1 cellular context compared by ENCODE assay signal in the genomic region with DNA sequence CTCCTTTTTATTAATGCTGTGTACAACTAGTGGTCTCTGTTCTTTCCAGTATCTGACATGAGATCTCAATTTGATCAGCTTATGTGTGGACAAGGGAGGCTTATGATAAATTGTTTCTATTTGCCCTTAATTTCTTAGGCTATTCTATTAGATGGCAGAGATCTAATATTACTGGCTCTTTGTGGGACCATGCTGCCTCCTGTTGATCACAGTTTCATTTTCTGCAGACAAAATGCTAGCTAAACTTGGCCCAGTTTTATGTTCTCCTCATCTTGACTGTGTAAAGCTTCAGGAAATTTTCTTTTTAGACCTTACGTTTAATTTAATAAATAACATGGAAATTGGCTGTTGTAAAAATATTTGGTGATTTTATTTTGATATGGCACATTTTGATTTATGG.
TF ChIP-seq lines count a peak whose summit lies in the region.

No MANE protein-coding gene starts in this region.

TF ChIP-seq in SK-N-SH treated with all-trans-retinoic acid at 6 μM for 48 hours, 23 proteins besides CTCF, POLR2A, EP300 and RAD21 (continued from another document):
- TF ChIP-seq, protein P1, sequence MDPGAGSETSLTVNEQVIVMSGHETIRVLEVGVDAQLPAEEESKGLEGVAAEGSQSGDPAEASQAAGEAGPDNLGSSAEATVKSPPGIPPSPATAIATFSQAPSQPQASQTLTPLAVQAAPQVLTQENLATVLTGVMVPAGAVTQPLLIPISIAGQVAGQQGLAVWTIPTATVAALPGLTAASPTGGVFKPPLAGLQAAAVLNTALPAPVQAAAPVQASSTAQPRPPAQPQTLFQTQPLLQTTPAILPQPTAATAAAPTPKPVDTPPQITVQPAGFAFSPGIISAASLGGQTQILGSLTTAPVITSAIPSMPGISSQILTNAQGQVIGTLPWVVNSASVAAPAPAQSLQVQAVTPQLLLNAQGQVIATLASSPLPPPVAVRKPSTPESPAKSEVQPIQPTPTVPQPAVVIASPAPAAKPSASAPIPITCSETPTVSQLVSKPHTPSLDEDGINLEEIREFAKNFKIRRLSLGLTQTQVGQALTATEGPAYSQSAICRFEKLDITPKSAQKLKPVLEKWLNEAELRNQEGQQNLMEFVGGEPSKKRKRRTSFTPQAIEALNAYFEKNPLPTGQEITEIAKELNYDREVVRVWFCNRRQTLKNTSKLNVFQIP (CRISPR knock-in tag; IDR thresholded peaks at IDR 0.05; ENCODE audit: borderline replicate concordance, low read depth): no peak
- TF ChIP-seq ZFP3 (CRISPR knock-in tag; IDR thresholded peaks at IDR 0.05) (no peak), ARNTL (CRISPR knock-in tag; IDR thresholded peaks at IDR 0.05; ENCODE audit: borderline replicate concordance, low read depth) (no peak), CSDC2 (CRISPR knock-in tag; IDR thresholded peaks at IDR 0.05) (no peak), ZNF565 (CRISPR knock-in tag; conservative IDR thresholded peaks at IDR 0.05; ENCODE audit: low read depth) (no peak)
- TF ChIP-seq, protein P2, sequence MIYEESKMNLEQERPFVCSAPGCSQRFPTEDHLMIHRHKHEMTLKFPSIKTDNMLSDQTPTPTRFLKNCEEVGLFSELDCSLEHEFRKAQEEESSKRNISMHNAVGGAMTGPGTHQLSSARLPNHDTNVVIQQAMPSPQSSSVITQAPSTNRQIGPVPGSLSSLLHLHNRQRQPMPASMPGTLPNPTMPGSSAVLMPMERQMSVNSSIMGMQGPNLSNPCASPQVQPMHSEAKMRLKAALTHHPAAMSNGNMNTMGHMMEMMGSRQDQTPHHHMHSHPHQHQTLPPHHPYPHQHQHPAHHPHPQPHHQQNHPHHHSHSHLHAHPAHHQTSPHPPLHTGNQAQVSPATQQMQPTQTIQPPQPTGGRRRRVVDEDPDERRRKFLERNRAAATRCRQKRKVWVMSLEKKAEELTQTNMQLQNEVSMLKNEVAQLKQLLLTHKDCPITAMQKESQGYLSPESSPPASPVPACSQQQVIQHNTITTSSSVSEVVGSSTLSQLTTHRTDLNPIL (CRISPR knock-in tag; IDR thresholded peaks at IDR 0.05; ENCODE audit: low read depth): no peak
